In genomic region chr9:32300373-32300772, GRCh38 we compare ENCODE assay signal across 24 cellular contexts.
A peak's percentile ranks its signal among the peaks of the same experiment; 100 is the strongest.
DNase-seq lines count a peak whose midpoint lies in the region; ATAC-seq, FAIRE-seq and TF ChIP-seq lines count a peak whose summit lies in the region.
"Had no signal": no experiment of that assay in that cellular context is flagged by ENCODE, and none has a peak within 500 bp of the region (broad histone marks: within the 10 kb centered on the region; RNA-seq: fewer than 3 reads in every experiment).

No MANE protein-coding gene starts in this region.

- BruUV-seq in Calu3 (replicated peaks; lab: Mats Ljungman, UMichigan), result no TSS peak

- H3K27ac Mint-ChIP-seq in GM23338 (peak overlapping the region; percentile 87), Calu3 (ENCODE audit: unreplicated experiment) (no peak overlapping the region)
- H3K27ac Mint-ChIP-seq: CD14-positive monocyte; CD4-positive, alpha-beta T cell; CD8-positive, alpha-beta memory T cell; HFFc6 had no signal

- 75% methylated on average over 2 of the region's 2 CpGs; no CpG with 5 or more reads in 1 of the 2 experiments for WGBS in H1 (ENCODE audit: extremely low coverage in 1 of 2, insufficient coverage in 1 of 2, insufficient read length in 1 of 2, insufficient replicate concordance in 2 of 2, low coverage in 1 of 2, low lambda C conversion rate in 2 of 2, missing lambda C conversion rate in 1 of 2), 2 experiments
- 58% methylated on average over 2 of the region's 2 CpGs for WGBS in liver

- no peak for FAIRE-seq in H1 (lab: Jason Lieb, UNC)
- FAIRE-seq: A549, GM12891, GM18507, H54 had no signal

- H2BK120ac ChIP-seq in H1 (replicated peaks; ENCODE audit: low read depth, low read length), result no peak overlapping the region

- H3K9ac ChIP-seq in H1 (replicated peaks in 1 of 4; ENCODE audit: extremely low read depth in 1 of 4, low read depth in 3 of 4, low read length in 3 of 4) (no peak overlapping the region), liver (ENCODE audit: low read depth in 1 of 2, low read length in 2 of 2) (no peak overlapping the region)
- H3K9ac ChIP-seq: BLaER1 treated with 17β-estradiol and CSF1 and Interleukin-3, amounts not matched to agents 10 nM and 100 nM; GM23248 had no signal

- H3K9me3 ChIP-seq in H1 (ENCODE audit: insufficient read depth in 2 of 2, low read depth in 1 of 2, low read length in 1 of 2) (no peaks in the 10 kb centered on the region), liver (ENCODE audit: control insufficient read depth in 4 of 4, low read length in 3 of 4) (no peaks in the 10 kb centered on the region)
- H3K9me3 ChIP-seq: A549; BE2C; BLaER1 treated with 17β-estradiol and CSF1 and Interleukin-3, amounts not matched to agents 10 nM and 100 nM; HAP-1 had no signal

- peaks cover 2% of the 10 kb centered on the region; the same call in 2 of the 3 replicates for H3K36me3 Mint-ChIP-seq in GM23338 (ENCODE audit: low read depth)
- H3K36me3 Mint-ChIP-seq in Calu3 (ENCODE audit: insufficient read depth, unreplicated experiment), result no peaks in the 10 kb centered on the region
- H3K36me3 Mint-ChIP-seq: CD14-positive monocyte; CD8-positive, alpha-beta memory T cell had no signal

- no peaks in the 10 kb centered on the region for H3K27me3 ChIP-seq in GM23338 (ENCODE audit: insufficient read depth)
- no peaks in the 10 kb centered on the region for H3K27me3 ChIP-seq in H1 (replicated peaks in 1 of 4; ENCODE audit: control insufficient read depth in 3 of 4, extremely low read depth in 1 of 4, insufficient read depth in 3 of 4, low read length in 3 of 4)
- no peaks in the 10 kb centered on the region for H3K27me3 ChIP-seq in liver (ENCODE audit: control insufficient read depth in 4 of 4, insufficient read depth in 4 of 4, low read length in 3 of 4)
- H3K27me3 ChIP-seq: BE2C; BLaER1 treated with 17β-estradiol and CSF1 and Interleukin-3, amounts not matched to agents 10 nM and 100 nM had no signal

- H2BK15ac ChIP-seq in H1 (ENCODE audit: low read length), result no peak overlapping the region

- no peak overlapping the region for H2AK5ac ChIP-seq in H1 (ENCODE audit: low read depth, low read length)

- H3K18ac ChIP-seq in H1 (ENCODE audit: extremely low read depth, low read length), result no peak overlapping the region

- no peak overlapping the region for H3K4ac ChIP-seq in H1 (replicated peaks; ENCODE audit: insufficient read length, low read depth, low read length)

- H3K27me3 Mint-ChIP-seq in GM23338 (ENCODE audit: insufficient read depth, low read depth, poor library complexity), result peaks cover 2% of the 10 kb centered on the region
- no peaks in the 10 kb centered on the region for H3K27me3 Mint-ChIP-seq in Calu3 (ENCODE audit: unreplicated experiment)

- no peak overlapping the region for H3K56ac ChIP-seq in H1 (replicated peaks; ENCODE audit: insufficient read length, low read depth, low read length)

- no peak overlapping the region for H2BK12ac ChIP-seq in H1 (ENCODE audit: low read depth, low read length)

- H2BK5ac ChIP-seq in H1 (ENCODE audit: low read depth, low read length), result no peak overlapping the region

- H4K91ac ChIP-seq in H1 (replicated peaks; ENCODE audit: insufficient read length, low read length), result no peak overlapping the region

- H4K5ac ChIP-seq in H1 (ENCODE audit: insufficient read length, low read depth, low read length), result no peak overlapping the region

- H3K79me1 ChIP-seq in H1 (ENCODE audit: low read depth, low read length), result no peaks in the 10 kb centered on the region

- H3K79me2 ChIP-seq in GM23338 (replicated peaks; ENCODE audit: insufficient read depth), result no peaks in the 10 kb centered on the region
- no peaks in the 10 kb centered on the region for H3K79me2 ChIP-seq in H1 (ENCODE audit: control insufficient read depth in 1 of 2, insufficient read depth in 2 of 2, low read length in 2 of 2)

- ATAC-seq in GM23338 (no peak), GM19395 (IDR thresholded peaks at IDR 0.05; ENCODE audit: unreplicated experiment) (no peak)
- ATAC-seq: A549 had no signal

- no peak overlapping the region for H3K23ac ChIP-seq in H1 (ENCODE audit: insufficient read length)

- peaks cover 38% of the 10 kb centered on the region for H3K4me1 ChIP-seq in GM23338 (ENCODE audit: insufficient read depth)
- peaks cover 0 to 3% (median 0%) of the 10 kb centered on the region in 4 experiments; a peak in 3 of 7 replicates for H3K4me1 ChIP-seq in H1 (replicated peaks in 1 of 4; ENCODE audit: control insufficient read depth in 3 of 4, insufficient read depth in 4 of 4, low read length in 3 of 4)
- peaks cover 0 to 7% (median 5%) of the 10 kb centered on the region in 4 donors for H3K4me1 ChIP-seq in liver (ENCODE audit: control insufficient read depth in 4 of 4, insufficient read depth in 4 of 4, low read length in 3 of 4)
- H3K4me1 ChIP-seq: A549; BE2C; BLaER1 treated with 17β-estradiol and CSF1 and Interleukin-3, amounts not matched to agents 10 nM and 100 nM; HAP-1 had no signal

- H3K36me3 ChIP-seq in GM23338 (ENCODE audit: insufficient read depth), result no peaks in the 10 kb centered on the region
- no peaks in the 10 kb centered on the region for H3K36me3 ChIP-seq in H1 (ENCODE audit: control insufficient read depth in 2 of 4, insufficient read depth in 4 of 4, low read length in 3 of 4)
- H3K36me3 ChIP-seq in liver (ENCODE audit: control insufficient read depth in 4 of 4, insufficient read depth in 3 of 4, low read depth in 1 of 4, low read length in 3 of 4), result no peaks in the 10 kb centered on the region
- H3K36me3 ChIP-seq: BE2C; BLaER1 treated with 17β-estradiol and CSF1 and Interleukin-3, amounts not matched to agents 10 nM and 100 nM; HAP-1 had no signal

- H3K4me3 ChIP-seq in GM23338, result no peak overlapping the region
- H3K4me3 ChIP-seq in H1 (ENCODE audit: extremely low read depth in 1 of 4, insufficient read depth in 2 of 4, low read depth in 3 of 4, low read length in 4 of 4), result no peak overlapping the region
- no peak overlapping the region for H3K4me3 ChIP-seq in liver (ENCODE audit: low read depth in 1 of 3, low read length in 3 of 3)
- H3K4me3 ChIP-seq: A549; BLaER1 treated with 17β-estradiol and CSF1 and Interleukin-3, amounts not matched to agents 10 nM and 100 nM; GM23248; HAP-1 had no signal

- no peak overlapping the region for H4K8ac ChIP-seq in H1 (ENCODE audit: extremely low read depth, insufficient read depth, low read length)

- no peak for TF ChIP-seq POLR2A in H1 (IDR thresholded peaks at IDR 0.05; ENCODE audit: control extremely low read depth in 1 of 2, low read depth in 2 of 2, low read length in 2 of 2)

- H3K27ac ChIP-seq in GM23338 (ENCODE audit: low read depth) (no peak overlapping the region), H1 (ENCODE audit: low read depth, low read length) (no peak overlapping the region), liver (ENCODE audit: low read depth in 1 of 2, low read length in 2 of 2) (no peak overlapping the region)
- H3K27ac ChIP-seq: A549; BLaER1 treated with 17β-estradiol and CSF1 and Interleukin-3, amounts not matched to agents 10 nM and 100 nM; GM23248 had no signal

- DNase-seq in GM23338 (ENCODE audit: low spot score), result no peak
- no peak for DNase-seq in H1 (ENCODE audit: low read depth in 1 of 2, low spot score in 2 of 2)
- DNase-seq in Calu3, result no peak
- DNase-seq in dedifferentiated amniotic fluid mesenchymal stem cell (ENCODE audit: extremely low spot score), result no peak
- DNase-seq: 8988T; ACHN; AML-193; BE2C; CD4-positive, alpha-beta T cell; CD8-positive, alpha-beta memory T cell; DMS53; DMS79 treated with DMSO at 0.1 percent for 48 hours; GF-D8; GM23248; HFFc6 had no signal

- TF ChIP-seq RAD21 in H1 (IDR thresholded peaks at IDR 0.05 in 1 of 2, conservative IDR thresholded peaks at IDR 0.05 in 1 of 2; ENCODE audit: low read depth in 2 of 2, low read length in 2 of 2) (no peak), liver (IDR thresholded peaks at IDR 0.05) (no peak)

- H3K4me2 ChIP-seq in GM23338 (peak overlapping the region; percentile 5; the same call in 1 of the 2 replicates), H1 (ENCODE audit: insufficient read depth in 1 of 2, low read depth in 2 of 2, low read length in 2 of 2) (no peak overlapping the region)
- H3K4me2 ChIP-seq: A549; BLaER1 treated with 17β-estradiol and CSF1 and Interleukin-3, amounts not matched to agents 10 nM and 100 nM had no signal

- no peaks in the 10 kb centered on the region for H3K23me2 ChIP-seq in H1 (ENCODE audit: low read depth, low read length)

- no peaks in the 10 kb centered on the region for H3F3A ChIP-seq in GM23338 (replicated peaks; ENCODE audit: low read depth)

- TF ChIP-seq CTCF in GM23338 (conservative IDR thresholded peaks at IDR 0.05; ENCODE audit: low read depth in 2 of 2), result no peak
- no peak for TF ChIP-seq CTCF in H1 (IDR thresholded peaks at IDR 0.05; ENCODE audit: control extremely low read depth in 1 of 3, insufficient read depth in 1 of 3, low read depth in 1 of 3, low read length in 3 of 3)
- no peak for TF ChIP-seq CTCF in liver (IDR thresholded peaks at IDR 0.05; ENCODE audit: low read depth, low read length, missing input control)
- TF ChIP-seq CTCF in Calu3 (IDR thresholded peaks at IDR 0.05; ENCODE audit: unreplicated experiment), result no peak

- H3K14ac ChIP-seq in H1 (ENCODE audit: insufficient read length), result no peak overlapping the region

- CTCF ChIA-PET in H1 (lab: Charles Lee; ENCODE audit: partially characterized antibody) (no interaction called here), Calu3 (lab: Charles Lee) (no interaction called here)

- intact Hi-C loops in Calu3 (cut with micrococcal nuclease; ENCODE audit: unreplicated experiment), result no loop called here

- H3K9me2 ChIP-seq in GM23338 (ENCODE audit: insufficient read depth), result no peaks in the 10 kb centered on the region

- POLR2A ChIA-PET in H1 (lab: Charles Lee; ENCODE audit: partially characterized antibody), result no interaction called here

- peaks cover 7% of the 10 kb centered on the region; the same call in 1 of the 3 replicates for H3K9me3 Mint-ChIP-seq in GM23338
- H3K9me3 Mint-ChIP-seq in Calu3 (ENCODE audit: low read depth, unreplicated experiment), result no peaks in the 10 kb centered on the region
- H3K9me3 Mint-ChIP-seq: CD4-positive, alpha-beta T cell; HFFc6 had no signal

- no peak overlapping the region for H2BK20ac ChIP-seq in H1 (ENCODE audit: low read length)

- TF ChIP-seq EP300 in H1 (IDR thresholded peaks at IDR 0.05; ENCODE audit: borderline replicate concordance in 1 of 2, low read depth in 2 of 2, low read length in 2 of 2), result no peak

- H3K4me3 Mint-ChIP-seq in GM23338 (no peak overlapping the region), Calu3 (ENCODE audit: low read depth, unreplicated experiment) (no peak overlapping the region)
- H3K4me3 Mint-ChIP-seq: CD14-positive monocyte; CD4-positive, alpha-beta T cell; CD8-positive, alpha-beta memory T cell; HFFc6 had no signal

- H4K20me1 ChIP-seq in GM23338 (replicated peaks; ENCODE audit: insufficient read depth), result no peaks in the 10 kb centered on the region
- no peaks in the 10 kb centered on the region for H4K20me1 ChIP-seq in H1 (replicated peaks in 1 of 2; ENCODE audit: control insufficient read depth in 1 of 2, insufficient read depth in 2 of 2, low read length in 2 of 2)
- H4K20me1 ChIP-seq: BLaER1 treated with 17β-estradiol and CSF1 and Interleukin-3, amounts not matched to agents 10 nM and 100 nM had no signal

- no peak overlapping the region for H2AFZ ChIP-seq in GM23338
- peak overlapping the region; percentile 78; the same call in 1 of the 2 replicates for H2AFZ ChIP-seq in H1 (ENCODE audit: low read length)
- H2AFZ ChIP-seq: GM23248 had no signal

- H3K4me1 Mint-ChIP-seq in GM23338, result peaks cover 43% of the 10 kb centered on the region
- H3K4me1 Mint-ChIP-seq in Calu3 (ENCODE audit: low read depth, unreplicated experiment), result no peaks in the 10 kb centered on the region
- H3K4me1 Mint-ChIP-seq: CD14-positive monocyte; CD8-positive, alpha-beta memory T cell had no signal
